Comparison of ENCODE assay signal across 34 cellular contexts in the genomic region with DNA sequence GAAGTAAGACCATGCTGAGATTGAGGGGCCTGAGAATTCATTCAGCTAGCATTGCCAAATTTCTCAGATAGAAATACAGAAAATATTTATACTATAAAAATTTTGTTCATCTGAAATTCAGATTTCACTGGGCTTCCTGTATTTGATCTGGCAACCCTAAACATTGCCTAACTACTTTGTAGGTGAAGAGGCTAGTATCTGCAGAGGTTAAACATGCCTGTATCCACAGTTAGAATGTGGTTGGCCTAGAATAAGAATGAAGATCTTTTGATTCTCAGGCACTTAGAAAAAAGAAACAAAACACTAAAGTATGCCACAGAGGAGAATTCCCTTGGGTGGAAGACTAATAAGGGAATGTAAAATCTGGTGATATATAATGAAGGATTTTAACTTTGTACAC.
DNase-seq lines count a peak whose midpoint lies in the region; ATAC-seq, FAIRE-seq and TF ChIP-seq lines count a peak whose summit lies in the region.
"Had no signal": no experiment of that assay in that cellular context is flagged by ENCODE, and none has a peak within 500 bp of the region (broad histone marks: within the 10 kb centered on the region; RNA-seq: fewer than 3 reads in every experiment).

No MANE protein-coding gene starts in this region.

- H3K9me3 ChIP-seq in liver (ENCODE audit: control insufficient read depth in 4 of 4, low read length in 3 of 4) (no peaks in the 10 kb centered on the region), HepG2 (ENCODE audit: low read length) (peaks cover 16% of the 10 kb centered on the region; the same call in 1 of the 2 replicates), right lobe of liver (no peaks in the 10 kb centered on the region)
- H3K9me3 ChIP-seq: BE2C, BLaER1 had no signal

- intact Hi-C loops in HepG2 (cut with micrococcal nuclease; ENCODE audit: unreplicated experiment) (no loop called here), right lobe of liver (cut with DNase I) (no loop called here)

- DNase-seq in HepG2 (ENCODE audit: low spot score) (no peak), left lobe of liver (ENCODE audit: low spot score) (no peak), right lobe of liver (no peak), cortex of kidney (lab: John Stamatoyannopoulos, UW) (no peak), MV-4-11 (lab: John Stamatoyannopoulos, UW) (no peak), NCI-H1092 (lab: John Stamatoyannopoulos, UW) (no peak)
- DNase-seq: 8988T; ACHN; AML-193; BE2C; C1 segment of cervical spinal cord; Caco-2; Calu3; CD4-positive, alpha-beta memory T cell; CD4-positive, alpha-beta T cell; CD4-positive, CD25-positive, alpha-beta regulatory T cell; CD8-positive, alpha-beta memory T cell; CD8-positive, alpha-beta T cell; COR-L47; DMS 273 treated with DMSO at 0.1 percent for 48 hours; DMS153; DMS79; DMS79 treated with DMSO at 0.1 percent for 48 hours; DND-41; EL had no signal

- no peaks in the 10 kb centered on the region for H4K20me1 ChIP-seq in HepG2 (ENCODE audit: insufficient read depth, low read length)
- H4K20me1 ChIP-seq: BLaER1; BLaER1 treated with 17β-estradiol and CSF1 and Interleukin-3, amounts not matched to agents 10 nM and 100 nM had no signal

- H3K9ac ChIP-seq in liver (ENCODE audit: low read depth in 1 of 2, low read length in 2 of 2) (no peak overlapping the region), HepG2 (ENCODE audit: insufficient read depth, low read depth, low read length) (no peak overlapping the region)
- H3K9ac ChIP-seq: BLaER1; BLaER1 treated with 17β-estradiol and CSF1 and Interleukin-3, amounts not matched to agents 10 nM and 100 nM had no signal

- TF ChIP-seq RAD21 in liver (IDR thresholded peaks at IDR 0.05) (peak; percentile 11), HepG2 (CRISPR knock-in tag; IDR thresholded peaks at IDR 0.05) (no peak)

- H3K36me3 ChIP-seq in liver (ENCODE audit: control insufficient read depth in 4 of 4, insufficient read depth in 3 of 4, low read depth in 1 of 4, low read length in 3 of 4) (no peaks in the 10 kb centered on the region), HepG2 (replicated peaks in 1 of 2; ENCODE audit: control insufficient read depth in 1 of 2, insufficient read depth in 2 of 2, low read length in 2 of 2) (no peaks in the 10 kb centered on the region), right lobe of liver (no peaks in the 10 kb centered on the region)
- H3K36me3 ChIP-seq: BE2C; BLaER1; BLaER1 treated with 17β-estradiol and CSF1 and Interleukin-3, amounts not matched to agents 10 nM and 100 nM had no signal

- no peak overlapping the region for H2AFZ ChIP-seq in HepG2 (ENCODE audit: low read length)

- POLR2A ChIA-PET in HepG2 (lab: Yijun Ruan, JAX) = no interaction called here

- no peak overlapping the region for H3K4me3 ChIP-seq in liver (ENCODE audit: low read depth in 1 of 3, low read length in 3 of 3)
- no peak overlapping the region for H3K4me3 ChIP-seq in HepG2 (replicated peaks in 1 of 3; ENCODE audit: insufficient read depth in 1 of 3, low read depth in 2 of 3, low read length in 3 of 3)
- H3K4me3 ChIP-seq in right lobe of liver = no peak overlapping the region
- H3K4me3 ChIP-seq: A549; BLaER1; BLaER1 treated with 17β-estradiol and CSF1 and Interleukin-3, amounts not matched to agents 10 nM and 100 nM had no signal

- no peak for TF ChIP-seq CTCF in liver (IDR thresholded peaks at IDR 0.05; ENCODE audit: low read depth, low read length, missing input control)
- TF ChIP-seq CTCF in HepG2 (CRISPR knock-in tag; IDR thresholded peaks at IDR 0.05) = no peak
- TF ChIP-seq CTCF in VCaP (conservative IDR thresholded peaks at IDR 0.05) = no peak
- no peak for TF ChIP-seq CTCF in right lobe of liver (IDR thresholded peaks at IDR 0.05)

- no peak overlapping the region for H3K4me2 ChIP-seq in HepG2 (ENCODE audit: low read depth, low read length)
- H3K4me2 ChIP-seq: A549; BLaER1; BLaER1 treated with 17β-estradiol and CSF1 and Interleukin-3, amounts not matched to agents 10 nM and 100 nM had no signal

- H3K27me3 ChIP-seq in liver (ENCODE audit: control insufficient read depth in 4 of 4, insufficient read depth in 4 of 4, low read length in 3 of 4) (no peaks in the 10 kb centered on the region), HepG2 (ENCODE audit: control insufficient read depth in 1 of 2, insufficient read depth in 2 of 2, low read length in 2 of 2) (no peaks in the 10 kb centered on the region), right lobe of liver (no peaks in the 10 kb centered on the region)
- H3K27me3 ChIP-seq: BE2C; BLaER1; BLaER1 treated with 17β-estradiol and CSF1 and Interleukin-3, amounts not matched to agents 10 nM and 100 nM had no signal

- CTCF ChIA-PET in HepG2 (lab: Yijun Ruan, JAX; ENCODE audit: low intra/inter-chr PET ratio, low total read pairs) = no interaction called here

- no TSS peak for BruUV-seq in HepG2 (replicated peaks; lab: Mats Ljungman, UMichigan)

- H3K27ac ChIP-seq in liver (ENCODE audit: low read depth in 1 of 2, low read length in 2 of 2) (peak overlapping the region in 1 of 2 donors; percentile 42), HepG2 (ENCODE audit: extremely low read length, insufficient read depth, low read length) (no peak overlapping the region), VCaP (peak overlapping the region; percentile 44; the same call in 1 of the 2 replicates), right lobe of liver (peak overlapping the region in 2 of 3 donors; percentile 3 to 88)
- H3K27ac ChIP-seq: 22Rv1; A549; BLaER1; BLaER1 treated with 17β-estradiol and CSF1 and Interleukin-3, amounts not matched to agents 10 nM and 100 nM; C4-2B had no signal

- ATAC-seq in HepG2 = no peak
- peak; percentile 54 for ATAC-seq in left lobe of liver
- peak; percentile 57 to 70 (median 58) for ATAC-seq in right lobe of liver
- ATAC-seq: A549; CD8-positive, alpha-beta T cell had no signal

- FAIRE-seq in HepG2 (lab: Jason Lieb, UNC) = no peak
- FAIRE-seq: A204.1, A549, D721Med had no signal

- H3K4me1 ChIP-seq in liver (ENCODE audit: control insufficient read depth in 4 of 4, insufficient read depth in 4 of 4, low read length in 3 of 4) = peaks cover 5 to 32% (median 9%) of the 10 kb centered on the region in 4 donors
- peaks cover 26% of the 10 kb centered on the region for H3K4me1 ChIP-seq in HepG2 (ENCODE audit: insufficient read depth, low read length)
- H3K4me1 ChIP-seq in right lobe of liver = peaks cover 0 to 26% (median 3%) of the 10 kb centered on the region in 4 donors
- H3K4me1 ChIP-seq: BE2C, BLaER1 had no signal

- TF ChIP-seq EP300 in HepG2 (IDR thresholded peaks at IDR 0.05; ENCODE audit: low read depth in 2 of 2, low read length in 2 of 2) (no peak), HepG2 (CRISPR knock-in tag; IDR thresholded peaks at IDR 0.05; ENCODE audit: borderline replicate concordance) (no peak)

- TF ChIP-seq POLR2A in HepG2 (IDR thresholded peaks at IDR 0.05; ENCODE audit: insufficient read depth in 1 of 2, low read depth in 2 of 2, low read length in 2 of 2) (no peak), right lobe of liver (IDR thresholded peaks at IDR 0.05) (no peak)

- in situ Hi-C loops in HepG2 (cut with HindIII; ENCODE audit: extremely low pct_ligation_motif_present, low pct_unique_long_range_greater_than_20kb) = no loop called here

- H3K79me2 ChIP-seq in HepG2 (ENCODE audit: insufficient read depth, low read length) = no peaks in the 10 kb centered on the region

TF ChIP-seq in liver, 16 proteins besides CTCF, POLR2A, EP300 and RAD21:
- TF ChIP-seq FOXA1 (IDR thresholded peaks at IDR 0.05) (no peak), HNF4A (conservative IDR thresholded peaks at IDR 0.05) (peak; percentile 16 to 27), RXRA (IDR thresholded peaks at IDR 0.05) (peak; percentile 31 to 52)
TF ChIP-seq in liver: peak in this region for 2.

TF ChIP-seq in HepG2, 621 proteins besides CTCF, POLR2A, EP300 and RAD21:
- TF ChIP-seq PRDM15 (CRISPR knock-in tag; IDR thresholded peaks at IDR 0.05) (no peak), FIP1L1 (IDR thresholded peaks at IDR 0.05; ENCODE audit: borderline replicate concordance, insufficient read depth, low read depth, low read length) (no peak), HHEX (CRISPR knock-in tag; IDR thresholded peaks at IDR 0.05) (no peak), ZNF790 (CRISPR knock-in tag; IDR thresholded peaks at IDR 0.05; ENCODE audit: borderline replicate concordance) (no peak), IKZF4 (CRISPR knock-in tag; IDR thresholded peaks at IDR 0.05; ENCODE audit: borderline replicate concordance, low read depth, not compliant biosample characterization) (no peak), SOX13 (IDR thresholded peaks at IDR 0.05) (no peak), SOX13 (CRISPR knock-in tag; conservative IDR thresholded peaks at IDR 0.05 in 1 of 2, IDR thresholded peaks at IDR 0.05 in 1 of 2) (no peak), FOXJ3 (CRISPR knock-in tag; IDR thresholded peaks at IDR 0.05; ENCODE audit: borderline replicate concordance) (no peak), ZNF432 (CRISPR knock-in tag; IDR thresholded peaks at IDR 0.05; ENCODE audit: borderline replicate concordance) (no peak)
TF ChIP-seq in HepG2: peak in this region for 0.
